In genomic region chr19:15264933-15265206, GRCh38 we compare ENCODE assay signal across 13 cellular contexts. TPM values are rescaled to one million over a fixed set of nuclear protein-coding genes. Genes with fewer than 3 reads are reported as not detected.
DNase-seq lines count a peak whose midpoint lies in the region; ATAC-seq and TF ChIP-seq lines count a peak whose summit lies in the region.
"Had no signal": no experiment of that assay in that cellular context is flagged by ENCODE, and none has a peak within 500 bp of the region (broad histone marks: within the 10 kb centered on the region; RNA-seq: fewer than 3 reads in every experiment).

No MANE protein-coding gene starts in this region.

- H3K36me3 ChIP-seq in heart left ventricle = peaks cover 0 to 96% (median 87%) of the 10 kb centered on the region in 9 donors
- H3K36me3 ChIP-seq in ovary = no peaks in the 10 kb centered on the region
- H3K36me3 ChIP-seq in transverse colon = peaks cover 0 to 38% (median 10%) of the 10 kb centered on the region in 4 donors
- peaks cover 100% of the 10 kb centered on the region for H3K36me3 ChIP-seq in OCI-LY7 (ENCODE audit: insufficient read depth, low read length)
- H3K36me3 ChIP-seq in PC-3 (ENCODE audit: low read depth, low read length) = peaks cover 65% of the 10 kb centered on the region

- no peak overlapping the region for H3K9ac ChIP-seq in PC-3 (ENCODE audit: low read length)

- TF ChIP-seq POLR2A in heart left ventricle (IDR thresholded peaks at IDR 0.05) (no peak), ovary (IDR thresholded peaks at IDR 0.05) (no peak), transverse colon (IDR thresholded peaks at IDR 0.05) (no peak)

- H3K4me3 ChIP-seq in heart left ventricle (no peak overlapping the region), ovary (no peak overlapping the region), transverse colon (no peak overlapping the region), OCI-LY7 (ENCODE audit: low read depth, low read length, poor library complexity, severe bottlenecking) (no peak overlapping the region), PC-3 (ENCODE audit: low read length) (no peak overlapping the region)

- no TSS peak for BruUV-seq in OCI-LY7 (replicated peaks; lab: Mats Ljungman, UMichigan)
- BruUV-seq in PC-3 (replicated peaks; lab: Mats Ljungman, UMichigan) = no TSS peak

- H4K20me1 ChIP-seq in OCI-LY7 (ENCODE audit: insufficient read depth, low read length) (0 out of 2 replicates have a peak, but pooled peaks cover 5% of the 10 kb centered on the region), PC-3 (ENCODE audit: low read length) (peaks cover 43% of the 10 kb centered on the region)

- H3K4me1 ChIP-seq in heart left ventricle (peaks cover 3 to 63% (median 56%) of the 10 kb centered on the region in 12 donors), ovary (ENCODE audit: insufficient read depth) (peaks cover 21% of the 10 kb centered on the region), transverse colon (peaks cover 23 to 62% (median 43%) of the 10 kb centered on the region in 4 donors), OCI-LY7 (ENCODE audit: insufficient read depth, low read length, poor library complexity, severe bottlenecking) (no peaks in the 10 kb centered on the region), PC-3 (ENCODE audit: insufficient read depth, low read length) (0 out of 2 replicates have a peak, but pooled peaks cover 6% of the 10 kb centered on the region)

- no peaks in the 10 kb centered on the region for H3K9me2 ChIP-seq in OCI-LY7 (ENCODE audit: insufficient read depth, low read length)
- no peaks in the 10 kb centered on the region for H3K9me2 ChIP-seq in PC-3 (replicated peaks; ENCODE audit: low read length)

- H3K27me3 ChIP-seq in heart left ventricle = no peaks in the 10 kb centered on the region
- H3K27me3 ChIP-seq in ovary = no peaks in the 10 kb centered on the region
- H3K27me3 ChIP-seq in transverse colon = no peaks in the 10 kb centered on the region
- H3K27me3 ChIP-seq in PC-3 (ENCODE audit: low read length) = no peaks in the 10 kb centered on the region

- H3K4me2 ChIP-seq in OCI-LY7 (ENCODE audit: low read length) (no peak overlapping the region), PC-3 (ENCODE audit: low read length) (no peak overlapping the region)

- ATAC-seq in heart left ventricle = no peak
- no peak for ATAC-seq in left cardiac atrium
- ATAC-seq in PC-3 = no peak

- POLR2A ChIA-PET in OCI-LY7 (lab: Charles Lee) = interaction anchor here (0.6 kb wide), 1 partner anchor 719 kb away, joined by 3 read pairs; no protein-coding TSS in a partner anchor
- POLR2A ChIA-PET in PC-3 (lab: Charles Lee; ENCODE audit: unreplicated experiment) = no interaction called here

- CTCF ChIA-PET in OCI-LY7 (lab: Charles Lee; ENCODE audit: unreplicated experiment) (no interaction called here), PC-3 (lab: Charles Lee) (no interaction called here)

- H3K27ac ChIP-seq in heart left ventricle = peak overlapping the region in 11 of 12 donors; percentile 12 to 84 (median 56)
- H3K27ac ChIP-seq in cingulate gyrus (ENCODE audit: low read depth, low read length) = peak overlapping the region; percentile 86
- H3K27ac ChIP-seq in ovary = peak overlapping the region; percentile 30 to 66
- peak overlapping the region; percentile 65 to 88 (median 72) for H3K27ac ChIP-seq in transverse colon
- no peak overlapping the region for H3K27ac ChIP-seq in OCI-LY7 (ENCODE audit: low read depth, low read length, poor library complexity, severe bottlenecking)
- no peak overlapping the region for H3K27ac ChIP-seq in PC-3 (ENCODE audit: low read length)

- DNase-seq in heart left ventricle (no peak), left cardiac atrium (no peak), ovary (no peak), transverse colon (no peak), OCI-LY7 (ENCODE audit: low spot score) (no peak), NCI-H128 (lab: John Stamatoyannopoulos, UW; ENCODE audit: unreplicated experiment) (no peak), PC-3 (no peak)
- DNase-seq: activated naive CD8-positive, alpha-beta T cell treated with anti-CD3 and anti-CD28 coated beads for 36 hours; CD8-positive, alpha-beta T cell; NCI-H2029; NCI-H526 treated with DMSO at 0.1 percent for 48 hours had no signal

- peaks cover 34% of the 10 kb centered on the region; the same call in 1 of the 2 replicates for H3K79me2 ChIP-seq in OCI-LY7 (ENCODE audit: insufficient read depth, low read depth, low read length)
- H3K79me2 ChIP-seq in PC-3 (ENCODE audit: low read length) = peaks cover 70% of the 10 kb centered on the region

- H2AFZ ChIP-seq in OCI-LY7 (ENCODE audit: low read length) (no peak overlapping the region), PC-3 (ENCODE audit: low read length) (no peak overlapping the region)

- TF ChIP-seq CTCF in heart left ventricle (IDR thresholded peaks at IDR 0.05) (no peak), ovary (IDR thresholded peaks at IDR 0.05) (no peak), transverse colon (IDR thresholded peaks at IDR 0.05) (no peak), OCI-LY7 (conservative IDR thresholded peaks at IDR 0.05; ENCODE audit: low read length) (no peak), PC-3 (conservative IDR thresholded peaks at IDR 0.05; ENCODE audit: low read depth, low read length) (no peak)

- no peaks in the 10 kb centered on the region for H3K9me3 ChIP-seq in heart left ventricle
- no peaks in the 10 kb centered on the region for H3K9me3 ChIP-seq in ovary
- H3K9me3 ChIP-seq in transverse colon = no peaks in the 10 kb centered on the region
- H3K9me3 ChIP-seq in OCI-LY7 (ENCODE audit: low read length) = no peaks in the 10 kb centered on the region
- no peaks in the 10 kb centered on the region for H3K9me3 ChIP-seq in PC-3 (ENCODE audit: low read length)

- in situ Hi-C loops in transverse colon (cut with MboI; ENCODE audit: low pct_ligation_motif_present in 1 of 4, low pct_unique_long_range_greater_than_20kb in 1 of 4, low sequenced_read_pairs in 3 of 4) = loop anchor here in 2 of 4 donors (10.0 to 25.0 kb wide), 2 partner anchors 172 to 290 kb away; partner anchors contain the start of gene WIZ (in 1 of the 2)

- intact Hi-C loops in heart left ventricle (cut with DNase I) (loop anchor here (2.0 to 10.0 kb wide), 12 partner anchors 62 to 292 kb away; partner anchors contain the start of genes AKAP8 (in 5 of the 10), BRD4 (in 5 of the 10), AKAP8L (in 1 of the 10) and SYDE1 (in 1 of the 10)), left cardiac atrium (cut with DNase I) (loop anchor here (2.0 to 10.0 kb wide), 6 partner anchors 67 to 292 kb away; partner anchors contain the start of genes AKAP8 (in 2 of the 2) and BRD4 (in 1 of the 2)), ovary (cut with DNase I) (loop anchor here in 3 of 4 donors (5.0 to 10.0 kb wide), 4 partner anchors 60 to 300 kb away; no protein-coding TSS in a partner anchor), transverse colon (cut with DNase I; ENCODE audit: low total_unique reads) (loop anchor here (2.0 to 5.0 kb wide), 3 partner anchors 36 to 112 kb away; partner anchors contain the start of genes AKAP8 and BRD4), OCI-LY7 (cut with micrococcal nuclease; ENCODE audit: unreplicated experiment) (loop anchor here (1.0 to 5.0 kb wide), 4 partner anchors 60 to 291 kb away; no protein-coding TSS in a partner anchor), PC-3 (cut with micrococcal nuclease) (loop anchor here (5.0 to 10.0 kb wide), 2 partner anchors 67 to 150 kb away; partner anchors contain the start of genes AKAP8L and BRD4)

- H3F3A ChIP-seq in PC-3 (ENCODE audit: low read length, unreplicated experiment) = no peaks in the 10 kb centered on the region

- 86 to 100% (median 95%) methylated on average over 1 of the region's 1 CpG for WGBS in heart left ventricle, 4 donors
- WGBS in ovary, 3 donors = 50 to 88% (median 71%) methylated on average over 1 of the region's 1 CpG
- 83% methylated on average over 1 of the region's 1 CpG; no CpG with 5 or more reads in 1 of the 2 donors for WGBS in transverse colon (ENCODE audit: low coverage in 1 of 2), 2 donors

- TF ChIP-seq EP300 in ovary (IDR thresholded peaks at IDR 0.05) = no peak
- no peak for TF ChIP-seq EP300 in transverse colon (IDR thresholded peaks at IDR 0.05; ENCODE audit: low read depth)

RNA-seq across cellular contexts. Expression of gene EPHX3, which starts 32.6 kb away (rescaled TPM):
- total RNA-seq in heart left ventricle (1 to 10 TPM in 1 of 9 donors, under 1 TPM in 5, not detected in 3; 0.12 to 1.3 (median 0.14) TPM), left cardiac atrium (under 1 TPM in 1 of 2 donors, not detected in 1; 0.21 TPM), ovary (under 1 TPM in 6 of 7 donors, not detected in 1; 0.24 to 0.89 (median 0.49) TPM), transverse colon (not detected), OCI-LY7 (2022) (0.67 and 0.74 TPM in 2 replicates), PC-3 (2014; rRNA removed) (not detected in 2 replicates)
- polyA plus RNA-seq in heart left ventricle (under 1 TPM; 0.11 to 0.21 TPM), ovary (under 1 TPM; 0.30 to 0.67 TPM)
- total RNA-seq in OCI-LY7 (2014; rRNA removed; shearing (Covaris generic)) = 0.08 and 0.25 TPM in 2 replicates
- total RNA-seq: activated naive CD8-positive, alpha-beta T cell treated with anti-CD3 and anti-CD28 coated beads for 36 hours; dermis microvascular lymphatic vessel endothelial cell had no signal

Comparison
In these comparisons a context has a peak if more than half of its experiments do, and no peak if none do; other contexts are left out.
1. H3K27ac ChIP-seq: peak in heart left ventricle (11 of 12), cingulate gyrus (single experiment), ovary (2 of 2) and transverse colon (4 of 4); none in OCI-LY7 (single experiment) and PC-3 (single experiment).